17 cellular contexts compared by ENCODE assay signal in the genomic region with DNA sequence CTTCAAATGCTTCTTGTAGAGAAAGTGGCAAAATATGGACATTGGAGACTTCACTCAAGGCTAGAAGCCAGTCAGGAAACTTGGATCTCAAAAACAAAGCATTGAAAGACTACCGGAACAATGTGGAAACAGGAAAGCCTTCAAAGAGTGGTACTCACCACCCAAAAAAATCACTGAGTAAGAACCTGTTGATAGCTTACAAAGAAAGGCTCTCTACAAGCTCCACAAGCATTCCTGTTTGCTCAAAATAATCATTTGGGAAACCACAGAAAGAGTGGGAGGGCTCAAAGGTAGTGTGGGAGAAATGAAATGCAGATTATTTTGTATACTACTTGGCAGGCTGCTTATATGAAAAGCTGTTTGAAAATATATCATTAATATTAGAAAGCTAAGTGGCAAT. TPM values are rescaled to one million over a fixed set of nuclear protein-coding genes. Genes with fewer than 3 reads are reported as not detected.
DNase-seq lines count a peak whose midpoint lies in the region; ATAC-seq and TF ChIP-seq lines count a peak whose summit lies in the region.
"Had no signal": no experiment of that assay in that cellular context is flagged by ENCODE, and none has a peak within 500 bp of the region (broad histone marks: within the 10 kb centered on the region; RNA-seq: fewer than 3 reads in every experiment).

No MANE protein-coding gene starts in this region.

- H3K27me3 ChIP-seq in PC-3 (ENCODE audit: low read length): no peaks in the 10 kb centered on the region
- no peaks in the 10 kb centered on the region for H3K27me3 ChIP-seq in colonic mucosa
- no peaks in the 10 kb centered on the region for H3K27me3 ChIP-seq in Karpas-422 (ENCODE audit: low read length)
- H3K27me3 ChIP-seq: gastroesophageal sphincter had no signal

- H3K4me1 Mint-ChIP-seq in Calu3 (ENCODE audit: low read depth, unreplicated experiment) (peaks cover 74% of the 10 kb centered on the region), progenitor cell of endocrine pancreas (ENCODE audit: low read depth) (peaks cover 14% of the 10 kb centered on the region)
- H3K4me1 Mint-ChIP-seq: activated T-helper 17 cell treated with anti-CD3 and anti-CD28 coated beads, Interleukin-2, amount 50 U/mL, for 72 hours; natural killer cell had no signal

- peaks cover 51% of the 10 kb centered on the region for H3K36me3 Mint-ChIP-seq in Calu3 (ENCODE audit: insufficient read depth, unreplicated experiment)
- H3K36me3 Mint-ChIP-seq in progenitor cell of endocrine pancreas (ENCODE audit: insufficient read depth): peaks cover 11% of the 10 kb centered on the region
- H3K36me3 Mint-ChIP-seq: natural killer cell had no signal

- H3K4me3 Mint-ChIP-seq in Calu3 (ENCODE audit: low read depth, unreplicated experiment): peak overlapping the region; percentile 18
- no peak overlapping the region for H3K4me3 Mint-ChIP-seq in progenitor cell of endocrine pancreas (ENCODE audit: low read depth)
- H3K4me3 Mint-ChIP-seq: activated T-helper 17 cell treated with anti-CD3 and anti-CD28 coated beads, Interleukin-2, amount 50 U/mL, for 72 hours; natural killer cell had no signal

- DNase-seq in Calu3: peak; percentile 19
- peak; percentile 74 for DNase-seq in PC-3
- DNase-seq in colonic mucosa: no peak
- DNase-seq in progenitor cell of endocrine pancreas (ENCODE audit: low spot score, unreplicated experiment): no peak
- no peak for DNase-seq in cerebellar nuclear complex (lab: John Stamatoyannopoulos, UW)
- DNase-seq in Karpas-422: no peak
- DNase-seq in GM13976 (ENCODE audit: low spot score): no peak
- DNase-seq: activated CD4-positive, alpha-beta T cell treated with anti-CD3 and anti-CD28 coated beads, Interleukin-2, amount 50 U/mL, for 4 hours; cortex of kidney; KG1; kidney; natural killer cell; NCI-H187 treated with DMSO at 0.1 percent for 48 hours; stimulated activated CD8-positive, alpha-beta memory T cell treated with anti-CD3 and anti-CD28 coated beads, Interleukin-4, amount 100 ng/mL, for 48 hours had no signal

- H3K4me1 ChIP-seq in PC-3 (ENCODE audit: insufficient read depth, low read length) (peaks cover 47% of the 10 kb centered on the region), colonic mucosa (peaks cover 19% of the 10 kb centered on the region), Karpas-422 (ENCODE audit: low read length) (no peaks in the 10 kb centered on the region)

- H3K36me3 ChIP-seq in PC-3 (ENCODE audit: low read depth, low read length) (peaks cover 6% of the 10 kb centered on the region; the same call in 1 of the 2 replicates), colonic mucosa (no peaks in the 10 kb centered on the region), Karpas-422 (ENCODE audit: insufficient read depth, low read length) (no peaks in the 10 kb centered on the region)

- BruUV-seq in Calu3 (replicated peaks; lab: Mats Ljungman, UMichigan): no TSS peak
- no TSS peak for BruUV-seq in PC-3 (replicated peaks; lab: Mats Ljungman, UMichigan)

- TF ChIP-seq CTCF in Calu3 (IDR thresholded peaks at IDR 0.05; ENCODE audit: unreplicated experiment): no peak
- TF ChIP-seq CTCF in PC-3 (conservative IDR thresholded peaks at IDR 0.05; ENCODE audit: low read depth, low read length): no peak
- no peak for TF ChIP-seq CTCF in colonic mucosa (IDR thresholded peaks at IDR 0.05)
- TF ChIP-seq CTCF in progenitor cell of endocrine pancreas (IDR thresholded peaks at IDR 0.05; ENCODE audit: unreplicated experiment): no peak
- TF ChIP-seq CTCF in GM13976 (IDR thresholded peaks at IDR 0.05; ENCODE audit: borderline replicate concordance, control extremely low read depth, extremely low read depth, insufficient read depth, missing control alignments): no peak

- H3K9me3 Mint-ChIP-seq in Calu3 (ENCODE audit: low read depth, unreplicated experiment) (no peaks in the 10 kb centered on the region), progenitor cell of endocrine pancreas (ENCODE audit: low read depth) (no peaks in the 10 kb centered on the region)
- H3K9me3 Mint-ChIP-seq: activated T-helper 17 cell treated with anti-CD3 and anti-CD28 coated beads, Interleukin-2, amount 50 U/mL, for 72 hours had no signal

- POLR2A ChIA-PET in PC-3 (lab: Charles Lee; ENCODE audit: unreplicated experiment): no interaction called here

- peaks cover 10% of the 10 kb centered on the region for H3F3A ChIP-seq in PC-3 (ENCODE audit: low read length, unreplicated experiment)

- in situ Hi-C loops in GM13976 (cut with MboI; ENCODE audit: low sequenced_read_pairs, unreplicated experiment): no loop called here

- H3K27me3 Mint-ChIP-seq in Calu3 (ENCODE audit: unreplicated experiment) (no peaks in the 10 kb centered on the region), progenitor cell of endocrine pancreas (no peaks in the 10 kb centered on the region)
- H3K27me3 Mint-ChIP-seq: activated T-helper 17 cell treated with anti-CD3 and anti-CD28 coated beads, Interleukin-2, amount 50 U/mL, for 72 hours had no signal

- H2AFZ ChIP-seq in PC-3 (ENCODE audit: low read length) (no peak overlapping the region), Karpas-422 (ENCODE audit: low read length) (no peak overlapping the region)

- H3K4me2 ChIP-seq in PC-3 (ENCODE audit: low read length) (peak overlapping the region; percentile 72), Karpas-422 (ENCODE audit: low read depth, low read length, poor library complexity, severe bottlenecking) (no peak overlapping the region)

- H3K4me3 ChIP-seq in PC-3 (ENCODE audit: low read length) (peak overlapping the region; percentile 31; the same call in 1 of the 2 replicates), colonic mucosa (no peak overlapping the region), Karpas-422 (ENCODE audit: low read length) (no peak overlapping the region)
- H3K4me3 ChIP-seq: gastroesophageal sphincter had no signal

- H4K20me1 ChIP-seq in PC-3 (ENCODE audit: low read length) (no peaks in the 10 kb centered on the region), Karpas-422 (ENCODE audit: insufficient read depth, low read depth, low read length) (no peaks in the 10 kb centered on the region)

- CTCF ChIA-PET in Calu3 (lab: Charles Lee) (interaction anchor here (0.7 to 2.2 kb wide), 7 partner anchors 11 to 199 kb away, joined by 3 to 7 read pairs (median 4); no protein-coding TSS in a partner anchor), PC-3 (lab: Charles Lee) (interaction anchor here (0.6 kb wide), 1 partner anchor 10 kb away, joined by 3 read pairs; a partner anchor contains a TSS)

- H3K79me2 ChIP-seq in PC-3 (ENCODE audit: low read length) (no peaks in the 10 kb centered on the region), Karpas-422 (ENCODE audit: low read length) (no peaks in the 10 kb centered on the region)

- H3K27ac ChIP-seq in PC-3 (ENCODE audit: low read length): peak overlapping the region; percentile 90
- H3K27ac ChIP-seq in colonic mucosa: peak overlapping the region; percentile 60
- no peak overlapping the region for H3K27ac ChIP-seq in Karpas-422 (ENCODE audit: low read length)

- H3K9me3 ChIP-seq in PC-3 (ENCODE audit: low read length) (no peaks in the 10 kb centered on the region), colonic mucosa (no peaks in the 10 kb centered on the region), Karpas-422 (ENCODE audit: low read length) (no peaks in the 10 kb centered on the region)
- H3K9me3 ChIP-seq: gastroesophageal sphincter had no signal

- intact Hi-C loops in Calu3 (cut with micrococcal nuclease; ENCODE audit: unreplicated experiment) (loop anchor here (1.0 to 5.0 kb wide), 2 partner anchors 40 to 105 kb away; no protein-coding TSS in a partner anchor), PC-3 (cut with micrococcal nuclease) (no loop called here), colonic mucosa (cut with DNase I) (loop anchor here (5.0 kb wide), 1 partner anchor 570 kb away; a partner anchor contains a TSS)

- H3K9me2 ChIP-seq in PC-3 (replicated peaks; ENCODE audit: low read length) (no peaks in the 10 kb centered on the region), Karpas-422 (replicated peaks; ENCODE audit: insufficient read depth, low read length) (no peaks in the 10 kb centered on the region)

- H3K27ac Mint-ChIP-seq in Calu3 (ENCODE audit: unreplicated experiment) (peak overlapping the region; percentile 80), progenitor cell of endocrine pancreas (peak overlapping the region; percentile 62)
- H3K27ac Mint-ChIP-seq: activated T-helper 17 cell treated with anti-CD3 and anti-CD28 coated beads, Interleukin-2, amount 50 U/mL, for 72 hours; natural killer cell had no signal

- peak; percentile 39 for ATAC-seq in PC-3
- ATAC-seq in HG02852 (IDR thresholded peaks at IDR 0.05; ENCODE audit: unreplicated experiment): no peak
- ATAC-seq: activated T-helper 17 cell treated with anti-CD3 and anti-CD28 coated beads, Interleukin-2, amount 50 U/mL, for 72 hours; natural killer cell had no signal

- H3K9ac ChIP-seq in PC-3 (ENCODE audit: low read length): peak overlapping the region; percentile 64
- no peak overlapping the region for H3K9ac ChIP-seq in colonic mucosa (ENCODE audit: low read depth in 2 of 2, low read length in 2 of 2)
- no peak overlapping the region for H3K9ac ChIP-seq in Karpas-422 (ENCODE audit: low read length)

RNA-seq across cellular contexts. Expression of a gene that starts 9.5 kb away (rescaled TPM):
- total RNA-seq in Calu3 (2022): 177 and 212 TPM in 2 replicates
- 81.5 and 90.8 TPM in 2 replicates for total RNA-seq in PC-3 (2014; rRNA removed)
- 100 to 1,000 TPM; 115 to 197 TPM for total RNA-seq in colonic mucosa
- 151 and 167 TPM in 2 replicates for total RNA-seq in progenitor cell of endocrine pancreas
- total RNA-seq in Karpas-422 (2014; rRNA removed; shearing (Covaris generic); ENCODE audit: low replicate concordance): 122 and 241 TPM in 2 replicates

Comparison
In these comparisons a context has a peak if more than half of its experiments do, and no peak if none do; other contexts are left out.
1. DNase-seq: peak in Calu3 (single experiment) and PC-3 (single experiment); none in colonic mucosa (single experiment), progenitor cell of endocrine pancreas (single experiment), cerebellar nuclear complex (0 of 2), Karpas-422 (single experiment) and GM13976 (single experiment).